ENCODE assay signal across 22 cellular contexts in the genomic region with DNA sequence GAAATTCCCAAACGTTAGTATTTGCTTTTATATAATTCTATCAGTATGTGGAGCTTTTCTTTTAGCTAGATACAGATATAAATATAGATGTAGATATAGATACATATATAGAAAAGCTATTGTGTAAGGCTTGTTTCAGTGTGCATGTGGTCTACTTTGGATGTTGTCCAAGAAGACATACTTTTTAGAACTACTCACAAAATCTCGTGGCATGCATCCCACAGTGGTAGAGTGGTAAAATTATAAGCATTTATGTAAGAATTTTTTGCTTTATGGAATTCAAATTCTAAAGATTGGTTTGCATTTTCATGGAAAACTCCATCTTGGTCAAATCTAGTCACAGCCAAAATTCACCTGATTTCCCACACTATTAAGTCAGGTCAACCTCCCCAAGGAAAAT.
DNase-seq lines count a peak whose midpoint lies in the region; ATAC-seq and TF ChIP-seq lines count a peak whose summit lies in the region.
"Had no signal": no experiment of that assay in that cellular context is flagged by ENCODE, and none has a peak within 500 bp of the region (broad histone marks: within the 10 kb centered on the region; RNA-seq: fewer than 3 reads in every experiment).

No MANE protein-coding gene starts in this region.

- H2AFZ ChIP-seq in mammary epithelial cell (ENCODE audit: low read depth, low read length), result peak overlapping the region; percentile 58

- no peaks in the 10 kb centered on the region for H3K9me3 ChIP-seq in mammary epithelial cell (replicated peaks; ENCODE audit: insufficient read depth, low read length)

- dilution Hi-C loops in mammary epithelial cell (cut with HindIII; ENCODE audit: low sequenced_read_pairs), result no loop called here

- BruUV-seq in mammary epithelial cell (replicated peaks; lab: Mats Ljungman, UMichigan), result no TSS peak

- H3K36me3 Mint-ChIP-seq in natural killer cell, result no peaks in the 10 kb centered on the region
- H3K36me3 Mint-ChIP-seq: activated naive CD4-positive, alpha-beta T cell treated with anti-CD3 and anti-CD28 coated beads, Interleukin-2, amount 50 U/mL, for 72 hours had no signal

- CTCF ChIA-PET in mammary epithelial cell (lab: Charles Lee; ENCODE audit: low non-redundant PET), result no interaction called here

- DNase-seq in AG10803 (ENCODE audit: low read depth), result peak; percentile 43
- peak; percentile 46 for DNase-seq in NCI-H226
- DNase-seq in mammary epithelial cell, result peak; percentile 65
- DNase-seq in glomerular visceral epithelial cell (ENCODE audit: extremely low spot score), result peak; percentile 40
- DNase-seq in nucleus accumbens (lab: John Stamatoyannopoulos, UW), result no peak
- no peak for DNase-seq in cerebellar cortex (ENCODE audit: low spot score)
- DNase-seq in cardiac septum (ENCODE audit: low spot score), result no peak
- DNase-seq in natural killer cell, result no peak
- DNase-seq: activated CD4-positive, alpha-beta T cell treated with anti-CD3 and anti-CD28 coated beads, Interleukin-2, amount 50 U/mL, for 48 hours; activated T-cell treated with anti-CD3 and anti-CD28 coated beads, Interleukin-2, amount 50 U/mL, for 24 hours; AML-193; cerebellar nuclear complex; GF-D8; KG1; left ventricle myocardium superior; NCI-H1417; sigmoid colon; stimulated activated CD4-positive, alpha-beta T cell treated with anti-CD3 and anti-CD28 coated beads, Interleukin-4, amount 100 ng/mL, for 24 hours; T-helper 1 cell had no signal

- H3K27ac Mint-ChIP-seq in natural killer cell, result no peak overlapping the region
- H3K27ac Mint-ChIP-seq: activated naive CD4-positive, alpha-beta T cell treated with anti-CD3 and anti-CD28 coated beads, Interleukin-2, amount 50 U/mL, for 72 hours; activated T-cell treated with anti-CD3 and anti-CD28 coated beads, Interleukin-2, amount 50 U/mL, for 24 hours had no signal

- no peak overlapping the region for H3K4me3 ChIP-seq in AG10803 (ENCODE audit: low read length)
- H3K4me3 ChIP-seq in mammary epithelial cell (replicated peaks in 1 of 3; ENCODE audit: insufficient read depth in 1 of 3, low read depth in 2 of 3, low read length in 3 of 3), result no peak overlapping the region
- H3K4me3 ChIP-seq: sigmoid colon had no signal

- H3K27ac ChIP-seq in mammary epithelial cell (ENCODE audit: insufficient read depth, low read depth, low read length), result no peak overlapping the region
- H3K27ac ChIP-seq: sigmoid colon, WERI-Rb-1 had no signal

- no peaks in the 10 kb centered on the region for H3K79me2 ChIP-seq in mammary epithelial cell (ENCODE audit: insufficient read depth, low read length)

- intact Hi-C loops in mammary epithelial cell (cut with micrococcal nuclease) (no loop called here), cardiac septum (cut with DNase I) (no loop called here), natural killer cell (cut with micrococcal nuclease) (no loop called here)

- ATAC-seq in natural killer cell, result no peak
- ATAC-seq: activated naive CD4-positive, alpha-beta T cell treated with anti-CD3 and anti-CD28 coated beads, Interleukin-2, amount 50 U/mL, for 72 hours; left ventricle myocardium superior; Right ventricle myocardium inferior had no signal

- no peaks in the 10 kb centered on the region for H4K20me1 ChIP-seq in mammary epithelial cell (ENCODE audit: insufficient read depth, low read length)

- H3K4me1 Mint-ChIP-seq in natural killer cell, result no peaks in the 10 kb centered on the region

- H3K27me3 ChIP-seq in mammary epithelial cell (ENCODE audit: insufficient read depth, low read length), result no peaks in the 10 kb centered on the region
- H3K27me3 ChIP-seq: sigmoid colon had no signal

- peak overlapping the region; percentile 16 for H3K4me2 ChIP-seq in mammary epithelial cell (ENCODE audit: insufficient read depth, low read depth, low read length)

- TF ChIP-seq CTCF in AG10803 (conservative IDR thresholded peaks at IDR 0.05; ENCODE audit: low read length) (no peak), mammary epithelial cell (conservative IDR thresholded peaks at IDR 0.05 in 1 of 2, IDR thresholded peaks at IDR 0.05 in 1 of 2; ENCODE audit: extremely low read depth in 1 of 2, insufficient read depth in 1 of 2, low read depth in 1 of 2, low read length in 2 of 2) (no peak), natural killer cell (IDR thresholded peaks at IDR 0.05) (no peak)

- H3K4me1 ChIP-seq in mammary epithelial cell (ENCODE audit: insufficient read depth, low read length), result peaks cover 5% of the 10 kb centered on the region
- H3K4me1 ChIP-seq: sigmoid colon had no signal

- in situ Hi-C loops in mammary epithelial cell (cut with MboI; ENCODE audit: low sequenced_read_pairs in 2 of 2), result no loop called here

- no peaks in the 10 kb centered on the region for H3K27me3 Mint-ChIP-seq in natural killer cell (ENCODE audit: low read depth in 2 of 2)
- H3K27me3 Mint-ChIP-seq: activated T-cell treated with anti-CD3 and anti-CD28 coated beads, Interleukin-2, amount 50 U/mL, for 24 hours had no signal

- H3K9ac ChIP-seq in mammary epithelial cell (ENCODE audit: insufficient read depth, low read length), result no peak overlapping the region

- H3K4me3 Mint-ChIP-seq in natural killer cell, result no peak overlapping the region
- H3K4me3 Mint-ChIP-seq: activated T-cell treated with anti-CD3 and anti-CD28 coated beads, Interleukin-2, amount 50 U/mL, for 24 hours had no signal

- no peaks in the 10 kb centered on the region for H3K36me3 ChIP-seq in mammary epithelial cell (ENCODE audit: insufficient read depth, low read length)
- H3K36me3 ChIP-seq: sigmoid colon, WERI-Rb-1 had no signal

- 21% methylated on average over 2 of the region's 2 CpGs for WGBS in mammary epithelial cell (ENCODE audit: low coverage, missing lambda C conversion rate)

- peaks cover 5 to 15% of the 10 kb centered on the region in 2 donors for H3K9me3 Mint-ChIP-seq in natural killer cell

Comparison
In these comparisons a context has a peak if more than half of its experiments do, and no peak if none do; other contexts are left out.
1. DNase-seq: peak in AG10803 (single experiment), NCI-H226 (single experiment), mammary epithelial cell (single experiment) and glomerular visceral epithelial cell (single experiment); none in nucleus accumbens (0 of 56), cerebellar cortex (single experiment), cardiac septum (single experiment) and natural killer cell (single experiment).